ENCODE assay signal across 16 cellular contexts in the genomic region with DNA sequence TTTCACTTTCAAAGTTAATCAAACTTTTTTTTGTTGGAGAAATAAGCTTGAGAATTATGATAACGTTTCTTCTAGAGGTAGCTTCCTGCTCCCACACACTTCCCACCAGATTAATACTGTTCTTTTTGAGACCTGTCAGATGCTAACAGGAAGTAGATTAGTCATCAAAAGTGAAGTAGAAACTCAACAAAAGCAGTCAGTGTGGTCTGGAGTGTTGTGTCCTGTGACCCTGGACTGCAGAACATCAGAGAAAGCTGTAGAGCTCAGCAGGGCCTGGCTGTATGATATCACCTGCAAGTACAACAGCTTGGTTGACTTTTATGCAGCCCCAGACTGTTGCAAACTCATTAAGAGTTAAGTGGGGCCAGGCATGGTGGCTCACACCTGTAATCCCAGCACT.
A peak's percentile ranks its signal among the peaks of the same experiment; 100 is the strongest.
DNase-seq lines count a peak whose midpoint lies in the region; ATAC-seq and TF ChIP-seq lines count a peak whose summit lies in the region.
"Had no signal": no experiment of that assay in that cellular context is flagged by ENCODE, and none has a peak within 500 bp of the region (broad histone marks: within the 10 kb centered on the region; RNA-seq: fewer than 3 reads in every experiment).

No MANE protein-coding gene starts in this region.

- no peak overlapping the region for H3K4me3 ChIP-seq in fibroblast of pulmonary artery (replicated peaks; ENCODE audit: low read depth, low read length)
- H3K4me3 ChIP-seq: MG63, smooth muscle cell, uterus had no signal

- POLR2A ChIA-PET in GM10248 (lab: Yijun Ruan, JAX), result no interaction called here

- ATAC-seq in GM21723 (IDR thresholded peaks at IDR 0.05; ENCODE audit: unreplicated experiment) (peak; percentile 61), HG03354 (IDR thresholded peaks at IDR 0.05; ENCODE audit: poor library complexity, severe bottlenecking, unreplicated experiment) (peak; percentile 47), left ventricle myocardium superior (no peak)
- ATAC-seq: activated naive CD8-positive, alpha-beta T cell treated with anti-CD3 and anti-CD28 coated beads, Interleukin-2, amount 50 U/mL, for 24 hours had no signal

- DNase-seq in GM10248 (ENCODE audit: extremely low spot score) (peak; percentile 17), fibroblast of pulmonary artery (ENCODE audit: low read depth) (peak; percentile 21), ecto neural progenitor cell (ENCODE audit: low spot score) (no peak), left ventricle myocardium superior (no peak), inferior parietal cortex (ENCODE audit: extremely low spot score) (no peak), NCI-H1930 (lab: John Stamatoyannopoulos, UW) (no peak)
- DNase-seq: activated CD4-positive, alpha-beta T cell treated with anti-CD3 and anti-CD28 coated beads for 4 hours; activated naive CD8-positive, alpha-beta T cell treated with anti-CD3 and anti-CD28 coated beads, Interleukin-2, amount 50 U/mL, for 24 hours; COR-L47; MG63; NCI-H2107; SHP77; uterus had no signal

- TF ChIP-seq CTCF in GM10248 (IDR thresholded peaks at IDR 0.05; ENCODE audit: control extremely low read depth, extremely low read depth, low read depth, missing control alignments) (no peak), fibroblast of pulmonary artery (IDR thresholded peaks at IDR 0.05; ENCODE audit: low read length, missing control alignments) (no peak)

- intact Hi-C loops in left ventricle myocardium superior (cut with micrococcal nuclease), result no loop called here

- CTCF ChIA-PET in GM10248 (lab: Yijun Ruan, JAX), result no interaction called here

Comparison
In these comparisons a context has a peak if more than half of its experiments do, and no peak if none do; other contexts are left out.
1. DNase-seq: peak in GM10248 (single experiment) and fibroblast of pulmonary artery (single experiment); none in ecto neural progenitor cell (single experiment), left ventricle myocardium superior (single experiment), inferior parietal cortex (single experiment) and NCI-H1930 (0 of 2).